ENCODE assay signal across 1 cellular context in the genomic region with DNA sequence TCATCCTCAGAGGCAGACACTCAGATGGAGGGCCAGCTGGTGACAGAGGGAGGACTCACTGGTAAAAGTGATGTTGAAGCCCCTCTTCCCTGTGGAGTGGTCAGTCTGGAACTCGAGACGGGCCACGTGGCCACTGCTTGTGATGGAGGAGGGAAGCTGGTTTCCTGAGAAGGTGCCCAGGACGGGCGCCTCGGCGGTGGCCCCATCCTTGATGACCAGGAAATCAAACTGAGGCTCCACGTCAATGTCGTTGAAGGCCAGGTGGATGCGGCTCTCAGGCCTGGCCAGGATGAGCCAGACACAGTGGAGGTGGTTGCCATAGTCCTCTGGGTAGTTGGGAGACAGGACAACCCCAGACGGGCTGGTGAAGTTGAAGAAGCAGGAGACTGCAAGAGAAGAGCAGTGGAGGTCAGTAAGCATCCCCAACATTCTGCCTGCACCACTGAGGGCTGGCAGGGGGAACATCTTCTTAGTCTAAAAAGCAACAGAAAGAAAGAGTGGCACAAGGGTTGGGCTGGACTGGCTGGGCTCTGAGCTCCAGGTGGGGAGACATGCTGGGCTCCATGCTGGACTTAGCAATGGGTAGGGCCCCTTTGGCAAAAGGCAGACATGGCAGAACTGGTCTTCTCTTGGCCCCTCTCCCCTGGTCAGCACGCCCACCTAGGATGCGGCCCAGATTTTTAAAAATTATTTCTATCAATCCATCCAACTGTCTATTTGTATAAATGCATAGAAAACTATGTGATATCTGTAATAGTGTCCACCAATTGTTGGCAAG.
TF ChIP-seq lines count a peak whose summit lies in the region.

No MANE protein-coding gene starts in this region.

TF ChIP-seq in GM12878, 131 proteins besides CTCF, POLR2A, EP300 and RAD21:
- TF ChIP-seq ZNF274 (IDR thresholded peaks at IDR 0.05; ENCODE audit: insufficient read depth, insufficient read length) (no peak), ESRRA (IDR thresholded peaks at IDR 0.05; ENCODE audit: low read length) (no peak), MTA3 (IDR thresholded peaks at IDR 0.05; ENCODE audit: borderline replicate concordance, low read length) (no peak), CEBPZ (IDR thresholded peaks at IDR 0.05; ENCODE audit: low read depth, low read length) (no peak), SPI1 (IDR thresholded peaks at IDR 0.05; ENCODE audit: borderline replicate concordance, insufficient read depth, low read depth, low read length) (no peak), MYB (IDR thresholded peaks at IDR 0.05; ENCODE audit: borderline replicate concordance, low read depth, low read length) (no peak), RFX5 (IDR thresholded peaks at IDR 0.05; ENCODE audit: low read depth, low read length) (no peak), STAT1 (conservative IDR thresholded peaks at IDR 0.05) (no peak), JUND (IDR thresholded peaks at IDR 0.05; ENCODE audit: low read depth, low read length) (no peak), NR2F1 (conservative IDR thresholded peaks at IDR 0.05) (no peak), TBL1XR1 (IDR thresholded peaks at IDR 0.05; ENCODE audit: low read depth, low read length) (no peak), ZNF207 (IDR thresholded peaks at IDR 0.05; ENCODE audit: borderline replicate concordance) (no peak), SMAD5 (IDR thresholded peaks at IDR 0.05; ENCODE audit: low read depth) (no peak), BRCA1 (IDR thresholded peaks at IDR 0.05; ENCODE audit: low read depth, low read length) (no peak)
- TF ChIP-seq, protein P1, sequence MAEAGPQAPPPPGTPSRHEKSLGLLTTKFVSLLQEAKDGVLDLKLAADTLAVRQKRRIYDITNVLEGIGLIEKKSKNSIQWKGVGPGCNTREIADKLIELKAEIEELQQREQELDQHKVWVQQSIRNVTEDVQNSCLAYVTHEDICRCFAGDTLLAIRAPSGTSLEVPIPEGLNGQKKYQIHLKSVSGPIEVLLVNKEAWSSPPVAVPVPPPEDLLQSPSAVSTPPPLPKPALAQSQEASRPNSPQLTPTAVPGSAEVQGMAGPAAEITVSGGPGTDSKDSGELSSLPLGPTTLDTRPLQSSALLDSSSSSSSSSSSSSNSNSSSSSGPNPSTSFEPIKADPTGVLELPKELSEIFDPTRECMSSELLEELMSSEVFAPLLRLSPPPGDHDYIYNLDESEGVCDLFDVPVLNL (IDR thresholded peaks at IDR 0.05; ENCODE audit: low read depth, low read length), result no peak
- TF ChIP-seq, protein P2, sequence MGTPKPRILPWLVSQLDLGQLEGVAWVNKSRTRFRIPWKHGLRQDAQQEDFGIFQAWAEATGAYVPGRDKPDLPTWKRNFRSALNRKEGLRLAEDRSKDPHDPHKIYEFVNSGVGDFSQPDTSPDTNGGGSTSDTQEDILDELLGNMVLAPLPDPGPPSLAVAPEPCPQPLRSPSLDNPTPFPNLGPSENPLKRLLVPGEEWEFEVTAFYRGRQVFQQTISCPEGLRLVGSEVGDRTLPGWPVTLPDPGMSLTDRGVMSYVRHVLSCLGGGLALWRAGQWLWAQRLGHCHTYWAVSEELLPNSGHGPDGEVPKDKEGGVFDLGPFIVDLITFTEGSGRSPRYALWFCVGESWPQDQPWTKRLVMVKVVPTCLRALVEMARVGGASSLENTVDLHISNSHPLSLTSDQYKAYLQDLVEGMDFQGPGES (IDR thresholded peaks at IDR 0.05), result no peak
